20 cellular contexts compared by ENCODE assay signal in genomic region chr7:74324499-74325229, GRCh38. TPM values are rescaled to one million over a fixed set of nuclear protein-coding genes. Genes with fewer than 3 reads are reported as not detected.
A peak's percentile ranks its signal among the peaks of the same experiment; 100 is the strongest.
DNase-seq lines count a peak whose midpoint lies in the region; ATAC-seq, FAIRE-seq and TF ChIP-seq lines count a peak whose summit lies in the region.
"Had no signal": no experiment of that assay in that cellular context is flagged by ENCODE, and none has a peak within 500 bp of the region (broad histone marks: within the 10 kb centered on the region; RNA-seq: fewer than 3 reads in every experiment).

No MANE protein-coding gene starts in this region.

- H3K4me2 ChIP-seq in osteoblast (ENCODE audit: insufficient read depth, low read length) = no peak overlapping the region

- intact Hi-C loops in head of caudate nucleus (cut with DNase I) = loop anchor here (5.0 kb wide), 1 partner anchor 38 kb away; no protein-coding TSS in a partner anchor

- H3K27me3 ChIP-seq in osteoblast (ENCODE audit: insufficient read depth, low read length) = no peaks in the 10 kb centered on the region
- H3K27me3 ChIP-seq: brain microvascular endothelial cell, gastroesophageal sphincter had no signal

- H3K36me3 ChIP-seq in osteoblast (ENCODE audit: insufficient read depth, low read length) = peaks cover 19% of the 10 kb centered on the region
- H3K36me3 ChIP-seq: HAP-1 had no signal

- no peak overlapping the region for H2AFZ ChIP-seq in osteoblast (ENCODE audit: low read length)

- no peak overlapping the region for H3K4me3 ChIP-seq in osteoblast (ENCODE audit: insufficient read depth, low read length)
- H3K4me3 ChIP-seq: gastroesophageal sphincter, HAP-1 had no signal

- DNase-seq in head of caudate nucleus (peak; percentile 62 to 92 (median 79)), osteoblast (ENCODE audit: insufficient read length, low spot score, missing footprints) (peak; percentile 26), GM19239 (ENCODE audit: insufficient read length, low spot score) (no peak), T-helper 2 cell (no peak), NCI-H524 treated with DMSO at 0.1 percent for 48 hours (lab: John Stamatoyannopoulos, UW) (no peak)
- DNase-seq: activated CD8-positive, alpha-beta memory T cell treated with anti-CD3 and anti-CD28 coated beads for 24 hours; activated effector memory CD4-positive, alpha-beta T cell treated with Interleukin-2 at 50 U/mL for 16 hours; brain microvascular endothelial cell; COR-L47; KG1; NCI-H1105 treated with DMSO at 0.1 percent for 48 hours; NCI-H345; stimulated activated CD4-positive, alpha-beta T cell treated with anti-CD3 and anti-CD28 coated beads, Interleukin-2, amount 100 ng/mL, for 24 hours; stimulated activated CD8-positive, alpha-beta memory T cell treated with anti-CD3 and anti-CD28 coated beads, Interleukin-4, amount 100 ng/mL, for 48 hours had no signal

- TF ChIP-seq CTCF in 22Rv1 (IDR thresholded peaks at IDR 0.05) (no peak), osteoblast (IDR thresholded peaks at IDR 0.05; ENCODE audit: extremely low read depth, low read depth, low read length) (no peak)

- H3K4me1 ChIP-seq in osteoblast (ENCODE audit: insufficient read depth, low read length) = no peaks in the 10 kb centered on the region
- H3K4me1 ChIP-seq: HAP-1 had no signal

- FAIRE-seq in GM19239 (lab: Jason Lieb, UNC) = no peak
- FAIRE-seq: islet of Langerhans had no signal

- ATAC-seq in HG03045 (IDR thresholded peaks at IDR 0.05; ENCODE audit: unreplicated experiment) = no peak
- ATAC-seq: gastroesophageal sphincter had no signal

- peaks cover 36% of the 10 kb centered on the region for H4K20me1 ChIP-seq in osteoblast (ENCODE audit: insufficient read depth, low read length)

- peaks cover 43% of the 10 kb centered on the region for H3K79me2 ChIP-seq in osteoblast (ENCODE audit: insufficient read depth, low read length)

- H3K9me3 ChIP-seq in osteoblast (ENCODE audit: low read depth, low read length) = no peaks in the 10 kb centered on the region
- H3K9me3 ChIP-seq: gastroesophageal sphincter, HAP-1 had no signal

- H3K27ac ChIP-seq in 22Rv1 (peak overlapping the region; percentile 30), angular gyrus (ENCODE audit: low read depth, low read length) (peak overlapping the region; percentile 81), osteoblast (ENCODE audit: low read depth, low read length) (no peak overlapping the region)
- H3K27ac ChIP-seq: brain microvascular endothelial cell, gastroesophageal sphincter had no signal

RNA-seq across cellular contexts. Expression of gene CLIP2, which starts 35.5 kb away (rescaled TPM):
- 58.3 and 70.9 TPM in 2 replicates for total RNA-seq in osteoblast

Comparison
In these comparisons a context has a peak if more than half of its experiments do, and no peak if none do; other contexts are left out.
1. DNase-seq: peak in head of caudate nucleus (42 of 42) and osteoblast (single experiment); none in GM19239 (single experiment), T-helper 2 cell (0 of 5) and NCI-H524 treated with DMSO at 0.1 percent for 48 hours (single experiment).